In the genomic region with DNA sequence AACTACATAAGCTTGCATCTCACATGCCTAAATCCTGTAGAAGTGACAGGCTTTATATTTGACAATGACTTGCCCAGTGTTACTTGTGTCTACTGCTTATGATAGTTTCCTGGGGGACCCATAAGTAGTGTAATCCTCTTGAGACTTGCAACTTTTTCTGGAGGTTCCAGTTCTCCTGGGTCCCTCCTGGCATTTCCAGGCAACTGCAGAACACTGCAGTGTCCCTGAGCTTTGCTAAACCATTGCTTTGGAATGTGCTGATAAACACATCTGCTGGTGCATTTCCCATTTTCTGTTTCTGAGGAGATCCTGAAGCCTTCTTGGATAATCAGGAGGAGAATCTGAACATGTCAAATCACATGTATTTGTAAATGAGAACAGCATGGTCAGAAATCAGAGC, we compare ENCODE assay signal across 10 cellular contexts.
"Had no signal": no experiment of that assay in that cellular context is flagged by ENCODE, and none has a peak within 500 bp of the region (broad histone marks: within the 10 kb centered on the region; RNA-seq: fewer than 3 reads in every experiment).

No MANE protein-coding gene starts in this region.

- H2AFZ ChIP-seq: GM23248 had no signal

- H3K4me1 ChIP-seq: HAP-1 had no signal

- H3K4me3 Mint-ChIP-seq: H9, HFFc6 had no signal

- H3K36me3 ChIP-seq: HAP-1 had no signal

- DNase-seq: GM23248, GOT3, H7, H9, HCEC 1CT, HFFc6 had no signal

- H3K9me3 ChIP-seq: HAP-1 had no signal

- H3K27ac ChIP-seq: GM23248 had no signal

- ATAC-seq: HCT116 had no signal

- H3K27ac Mint-ChIP-seq: HFFc6 had no signal

- H3K9me3 Mint-ChIP-seq: HFFc6 had no signal

- H3K4me3 ChIP-seq: GM23248, HAP-1 had no signal

- FAIRE-seq: H1, H54 had no signal
